Comparison of ENCODE assay signal across 12 cellular contexts in the genomic region with DNA sequence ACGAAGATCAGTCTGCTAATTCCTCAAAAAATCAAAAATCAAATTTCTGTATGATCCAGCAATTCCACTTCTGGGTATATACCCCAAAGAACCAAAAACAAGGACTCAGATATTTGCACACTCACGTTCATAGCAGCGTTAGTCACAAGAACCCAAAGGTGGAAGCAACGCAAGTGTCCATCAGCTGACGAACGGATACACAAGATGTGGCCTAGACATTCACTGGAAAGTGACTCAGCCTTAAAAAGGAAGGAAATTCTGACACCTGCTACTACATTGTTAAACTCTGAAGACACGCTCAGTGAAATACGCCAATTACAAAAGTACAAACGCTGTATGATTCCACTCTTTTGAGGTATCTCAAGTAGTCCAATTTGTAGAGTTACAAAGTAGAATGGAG.
"Had no signal": no experiment of that assay in that cellular context is flagged by ENCODE, and none has a peak within 500 bp of the region (broad histone marks: within the 10 kb centered on the region; RNA-seq: fewer than 3 reads in every experiment).

No MANE protein-coding gene starts in this region.

- H3K4me1 ChIP-seq: pancreas had no signal

- ATAC-seq: left ventricle myocardium superior; stimulated activated memory B cell treated with anti-CD40 and anti-IgM and Interleukin-4, amounts not matched to agents 10 μg/mL and 1 μg/mL and 100 μg/mL, for 72 hours; WTC11 had no signal

- H3K27me3 Mint-ChIP-seq: stimulated activated memory B cell treated with anti-CD40 and anti-IgM and Interleukin-4, amounts not matched to agents 10 μg/mL and 1 μg/mL and 100 μg/mL, for 72 hours had no signal

- H3K4me3 Mint-ChIP-seq: stimulated activated memory B cell treated with anti-CD40 and anti-IgM and Interleukin-4, amounts not matched to agents 10 μg/mL and 1 μg/mL and 100 μg/mL, for 72 hours; WTC11 had no signal

- DNase-seq: activated CD4-positive, alpha-beta T cell treated with anti-CD3 and anti-CD28 coated beads for 4 hours; activated naive CD4-positive, alpha-beta T cell treated with Interleukin-2 at 50 U/mL for 16 hours; dorsolateral prefrontal cortex; hypothalamus; kidney; left ventricle myocardium superior; pancreas; stimulated activated CD4-positive, alpha-beta T cell treated with anti-CD3 and anti-CD28 coated beads, Interleukin-2, amount 100 ng/mL, for 48 hours; T-helper 2 cell had no signal

- H3K27me3 ChIP-seq: dorsolateral prefrontal cortex, esophagus muscularis mucosa, pancreas had no signal

- H3K9me3 Mint-ChIP-seq: stimulated activated memory B cell treated with anti-CD40 and anti-IgM and Interleukin-4, amounts not matched to agents 10 μg/mL and 1 μg/mL and 100 μg/mL, for 72 hours; WTC11 had no signal

- H3K27ac ChIP-seq: esophagus muscularis mucosa, pancreas had no signal

- H3K36me3 Mint-ChIP-seq: WTC11 had no signal

- H3K27ac Mint-ChIP-seq: stimulated activated memory B cell treated with anti-CD40 and anti-IgM and Interleukin-4, amounts not matched to agents 10 μg/mL and 1 μg/mL and 100 μg/mL, for 72 hours; WTC11 had no signal

- H3K4me3 ChIP-seq: dorsolateral prefrontal cortex, esophagus muscularis mucosa, pancreas had no signal

- H3K36me3 ChIP-seq: pancreas had no signal

- H3K9me3 ChIP-seq: esophagus muscularis mucosa, pancreas had no signal
